In the genomic region with DNA sequence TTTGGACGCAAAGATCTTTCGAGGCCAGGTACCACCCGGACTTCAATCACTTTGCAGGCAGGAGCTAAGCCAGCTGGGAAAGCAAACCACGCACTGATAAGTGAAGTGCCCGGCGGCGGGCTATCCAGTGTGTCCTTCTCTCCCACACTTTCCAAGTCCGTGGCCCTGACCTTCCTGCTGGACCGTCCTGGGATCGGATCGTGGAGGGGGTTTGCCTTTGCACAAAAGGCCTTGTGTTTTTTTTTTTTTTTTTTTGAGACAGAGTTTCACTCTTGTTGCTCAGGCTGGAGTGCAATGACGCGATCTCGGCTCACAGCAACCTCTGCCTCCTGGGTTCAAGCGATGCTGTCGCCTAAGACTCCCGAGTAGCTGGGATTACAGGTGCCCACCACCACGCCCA, we compare ENCODE assay signal across 9 cellular contexts. TPM values are rescaled to one million over a fixed set of nuclear protein-coding genes. Genes with fewer than 3 reads are reported as not detected.
DNase-seq lines count a peak whose midpoint lies in the region; ATAC-seq, FAIRE-seq and TF ChIP-seq lines count a peak whose summit lies in the region.
"Not testable (repeated sequence)": the region's sequence is repeated elsewhere in the genome, so short reads cannot be mapped to it uniquely, and the experiment has no call there.
"Had no signal": no experiment of that assay in that cellular context is flagged by ENCODE, and none has a peak within 500 bp of the region (broad histone marks: within the 10 kb centered on the region; RNA-seq: fewer than 3 reads in every experiment).

No MANE protein-coding gene starts in this region.

- not testable (repeated sequence) for H3K4me2 ChIP-seq in HepG2 (ENCODE audit: low read depth, low read length)

- BruUV-seq in HepG2 (replicated peaks; lab: Mats Ljungman, UMichigan): not testable (repeated sequence)

- FAIRE-seq in GM12892 (lab: Jason Lieb, UNC): peak; percentile 83
- FAIRE-seq in HepG2 (lab: Jason Lieb, UNC): not testable (repeated sequence)

- not testable (repeated sequence) for DNase-seq in CD4-positive, CD25-positive, alpha-beta regulatory T cell; GM12892 (ENCODE audit: insufficient read length); activated CD4-positive, alpha-beta T cell treated with anti-CD3 and anti-CD28 coated beads, Interleukin-2, amount 10 ng/mL, durations not matched to agents 24 days and 14 days; activated naive CD4-positive, alpha-beta T cell treated with anti-CD3 and anti-CD28 coated beads, Interleukin-2, amount 10 ng/mL, durations not matched to agents 7 days and 5 days; HepG2 (ENCODE audit: low spot score)
- DNase-seq in testis: peak; percentile 70

- not testable (repeated sequence) for H2AFZ ChIP-seq in HepG2 (ENCODE audit: low read length)

- POLR2A ChIA-PET in HepG2 (lab: Yijun Ruan, JAX): not testable (repeated sequence)

- not testable (repeated sequence) for H3K9me3 ChIP-seq in CD4-positive, CD25-positive, alpha-beta regulatory T cell (ENCODE audit: control insufficient read depth in 2 of 2, low read length in 2 of 2); HepG2 (ENCODE audit: low read length); testis

- H3K27me3 Mint-ChIP-seq in CD4-positive, CD25-positive, alpha-beta regulatory T cell; activated CD4-positive, alpha-beta T cell treated with anti-CD3 and anti-CD28 coated beads, Interleukin-2, amount 10 ng/mL, durations not matched to agents 24 days and 14 days; activated naive CD4-positive, alpha-beta T cell treated with anti-CD3 and anti-CD28 coated beads, Interleukin-2, amount 10 ng/mL, durations not matched to agents 7 days and 5 days: not testable (repeated sequence)

- 59% methylated on average over 14 of the region's 18 CpGs for WGBS in HepG2 (ENCODE audit: low lambda C conversion rate)
- WGBS in testis, 2 donors: 26 to 29% methylated on average over 18 of the region's 18 CpGs

- not testable (repeated sequence) for ATAC-seq in CD4-positive, CD25-positive, alpha-beta regulatory T cell (ENCODE audit: low read depth in 2 of 2); HepG2

- not testable (repeated sequence) for H4K20me1 ChIP-seq in HepG2 (ENCODE audit: insufficient read depth, low read length)

- peaks cover 0 to 50% (median 11%) of the 10 kb centered on the region in 4 donors for H3K4me1 Mint-ChIP-seq in CD4-positive, CD25-positive, alpha-beta regulatory T cell
- peaks cover 28% of the 10 kb centered on the region for H3K4me1 Mint-ChIP-seq in activated CD4-positive, alpha-beta T cell treated with anti-CD3 and anti-CD28 coated beads, Interleukin-2, amount 10 ng/mL, durations not matched to agents 24 days and 14 days
- peaks cover 54% of the 10 kb centered on the region for H3K4me1 Mint-ChIP-seq in activated naive CD4-positive, alpha-beta T cell treated with anti-CD3 and anti-CD28 coated beads, Interleukin-2, amount 10 ng/mL, durations not matched to agents 7 days and 5 days

- H3K36me3 ChIP-seq in CD4-positive, CD25-positive, alpha-beta regulatory T cell (ENCODE audit: control insufficient read depth, insufficient read depth, low read length); HepG2 (replicated peaks in 1 of 2; ENCODE audit: control insufficient read depth in 1 of 2, insufficient read depth in 2 of 2, low read length in 2 of 2); testis (ENCODE audit: low read depth, missing control alignments): not testable (repeated sequence)

- peaks cover 13% of the 10 kb centered on the region for H3K36me3 Mint-ChIP-seq in CD4-positive, CD25-positive, alpha-beta regulatory T cell
- H3K36me3 Mint-ChIP-seq in activated CD4-positive, alpha-beta T cell treated with anti-CD3 and anti-CD28 coated beads, Interleukin-2, amount 10 ng/mL, durations not matched to agents 24 days and 14 days (ENCODE audit: low read depth): peaks cover 21% of the 10 kb centered on the region
- peaks cover 31% of the 10 kb centered on the region for H3K36me3 Mint-ChIP-seq in activated naive CD4-positive, alpha-beta T cell treated with anti-CD3 and anti-CD28 coated beads, Interleukin-2, amount 10 ng/mL, durations not matched to agents 7 days and 5 days

- not testable (repeated sequence) for H3K4me3 ChIP-seq in CD4-positive, CD25-positive, alpha-beta regulatory T cell (ENCODE audit: low read depth, low read length); HepG2 (replicated peaks in 1 of 3; ENCODE audit: insufficient read depth in 1 of 3, low read depth in 2 of 3, low read length in 3 of 3); testis

- CTCF ChIA-PET in activated naive CD4-positive, alpha-beta T cell treated with anti-CD3 and anti-CD28 coated beads, Interleukin-2, amount 10 ng/mL, durations not matched to agents 7 days and 5 days (lab: Charles Lee); HepG2 (lab: Yijun Ruan, JAX; ENCODE audit: low intra/inter-chr PET ratio, low total read pairs): not testable (repeated sequence)

- not testable (repeated sequence) for H3K79me2 ChIP-seq in HepG2 (ENCODE audit: insufficient read depth, low read length)

- not testable (repeated sequence) for H3K9ac ChIP-seq in HepG2 (ENCODE audit: insufficient read depth, low read depth, low read length)

- TF ChIP-seq POLR2A in GM12892 (IDR thresholded peaks at IDR 0.05; ENCODE audit: low read depth, low read length); HepG2 (IDR thresholded peaks at IDR 0.05; ENCODE audit: insufficient read depth in 1 of 2, low read depth in 2 of 2, low read length in 2 of 2); testis (IDR thresholded peaks at IDR 0.05): not testable (repeated sequence)

- not testable (repeated sequence) for TF ChIP-seq CTCF in HepG2 (CRISPR knock-in tag; IDR thresholded peaks at IDR 0.05); testis (IDR thresholded peaks at IDR 0.05)

- not testable (repeated sequence) for TF ChIP-seq EP300 in HepG2 (IDR thresholded peaks at IDR 0.05; ENCODE audit: low read depth in 2 of 2, low read length in 2 of 2); HepG2 (CRISPR knock-in tag; IDR thresholded peaks at IDR 0.05; ENCODE audit: borderline replicate concordance)

- not testable (repeated sequence) for TF ChIP-seq RAD21 in HepG2 (CRISPR knock-in tag; IDR thresholded peaks at IDR 0.05)

- H3K27me3 ChIP-seq in CD4-positive, CD25-positive, alpha-beta regulatory T cell (ENCODE audit: control insufficient read depth, insufficient read depth, low read length); HepG2 (ENCODE audit: control insufficient read depth in 1 of 2, insufficient read depth in 2 of 2, low read length in 2 of 2); testis: not testable (repeated sequence)

- not testable (repeated sequence) for H3K27ac Mint-ChIP-seq in CD4-positive, CD25-positive, alpha-beta regulatory T cell; activated CD4-positive, alpha-beta T cell treated with anti-CD3 and anti-CD28 coated beads, Interleukin-2, amount 10 ng/mL, durations not matched to agents 24 days and 14 days
- H3K27ac Mint-ChIP-seq in activated naive CD4-positive, alpha-beta T cell treated with anti-CD3 and anti-CD28 coated beads, Interleukin-2, amount 10 ng/mL, durations not matched to agents 7 days and 5 days: peak overlapping the region; percentile 67

- H3K4me1 ChIP-seq in CD4-positive, CD25-positive, alpha-beta regulatory T cell (ENCODE audit: control insufficient read depth, insufficient read depth, low read length, poor library complexity, severe bottlenecking): peaks cover 13% of the 10 kb centered on the region
- H3K4me1 ChIP-seq in HepG2 (ENCODE audit: insufficient read depth, low read length) (peaks cover 33% of the 10 kb centered on the region), testis (peaks cover 21% of the 10 kb centered on the region)

- not testable (repeated sequence) for H3K9me3 Mint-ChIP-seq in CD4-positive, CD25-positive, alpha-beta regulatory T cell; activated CD4-positive, alpha-beta T cell treated with anti-CD3 and anti-CD28 coated beads, Interleukin-2, amount 10 ng/mL, durations not matched to agents 24 days and 14 days; activated naive CD4-positive, alpha-beta T cell treated with anti-CD3 and anti-CD28 coated beads, Interleukin-2, amount 10 ng/mL, durations not matched to agents 7 days and 5 days

- intact Hi-C loops in activated CD4-positive, alpha-beta T cell treated with anti-CD3 and anti-CD28 coated beads, Interleukin-2, amount 10 ng/mL, durations not matched to agents 24 days and 14 days (cut with micrococcal nuclease); HepG2 (cut with micrococcal nuclease; ENCODE audit: unreplicated experiment); testis (cut with DNase I; ENCODE audit: low total_unique reads): not testable (repeated sequence)

- in situ Hi-C loops in HepG2 (cut with HindIII; ENCODE audit: extremely low pct_ligation_motif_present, low pct_unique_long_range_greater_than_20kb): not testable (repeated sequence)

- peak overlapping the region in 3 of 4 donors; percentile 8 to 52 (median 27) for H3K4me3 Mint-ChIP-seq in CD4-positive, CD25-positive, alpha-beta regulatory T cell
- H3K4me3 Mint-ChIP-seq in activated CD4-positive, alpha-beta T cell treated with anti-CD3 and anti-CD28 coated beads, Interleukin-2, amount 10 ng/mL, durations not matched to agents 24 days and 14 days: peak overlapping the region; percentile 7
- H3K4me3 Mint-ChIP-seq in activated naive CD4-positive, alpha-beta T cell treated with anti-CD3 and anti-CD28 coated beads, Interleukin-2, amount 10 ng/mL, durations not matched to agents 7 days and 5 days: peak overlapping the region; percentile 18

- H3K27ac ChIP-seq in CD4-positive, CD25-positive, alpha-beta regulatory T cell (ENCODE audit: insufficient read depth, low read length, poor library complexity, severe bottlenecking); HepG2 (ENCODE audit: extremely low read length, insufficient read depth, low read length): not testable (repeated sequence)
- peak overlapping the region; percentile 48 to 70 for H3K27ac ChIP-seq in testis

RNA-seq across cellular contexts. Expression of a gene that starts 2.4 kb away (rescaled TPM):
- total RNA-seq in CD4-positive, CD25-positive, alpha-beta regulatory T cell: 17.6 TPM
- polyA plus RNA-seq in CD4-positive, CD25-positive, alpha-beta regulatory T cell: 10 to 100 TPM in 2 of 4 donors, 1 to 10 TPM in 2; 7.8 to 18.4 (median 10.4) TPM
- polyA plus RNA-seq in GM12892 (2012; ENCODE audit: missing spikeins): 11.1 TPM
- 16.9 and 19.8 TPM in 2 replicates for total RNA-seq in activated CD4-positive, alpha-beta T cell treated with anti-CD3 and anti-CD28 coated beads, Interleukin-2, amount 10 ng/mL, durations not matched to agents 24 days and 14 days
- total RNA-seq in HepG2 (2016; rRNA removed; fragmentation: Illumina TruSeq; extraction: Trizol) (2.9 and 3.8 TPM in 2 replicates), testis (10 to 100 TPM; 26.8 to 30.5 TPM)
- total RNA-seq in HepG2 (2016; cell fraction: cytosol; rRNA removed; fragmentation: Illumina TruSeq; extraction: Trizol; ENCODE audit: low read depth): 1.4 and 1.7 TPM in 2 replicates
- total RNA-seq in HepG2 (2016; cell fraction: insoluble cytoplasmic fraction; rRNA removed; fragmentation: Illumina TruSeq; extraction: Trizol): 2.5 and 3.2 TPM in 2 replicates
- total RNA-seq in HepG2 (2016; cell fraction: membrane; rRNA removed; fragmentation: Illumina TruSeq; extraction: Trizol): 2.4 and 2.7 TPM in 2 replicates
- 2.2 and 2.7 TPM in 2 replicates for total RNA-seq in HepG2 (2016; cell fraction: nucleus; rRNA removed; fragmentation: Illumina TruSeq; extraction: Trizol)
- polyA plus RNA-seq in HepG2 (2011; rRNA removed) (2.7 and 3.7 TPM in 2 replicates), testis (ENCODE audit: insufficient read depth, low read depth, low replicate concordance) (19.0 TPM)
- polyA plus RNA-seq in HepG2 (2011; cell fraction: cytosol; rRNA removed): 2.5 and 3.1 TPM in 2 replicates
- polyA plus RNA-seq in HepG2 (2011; cell fraction: nucleus; rRNA removed): 2.8 and 2.9 TPM in 2 replicates
- 2.3 and 3.7 TPM in 2 replicates for polyA plus RNA-seq in HepG2 (2012)
- polyA plus RNA-seq in HepG2 (2016; cell fraction: cytosol; fragmentation: Illumina TruSeq; extraction: Trizol; ENCODE audit: low read depth): 0.87 and 1.3 TPM in 2 replicates
- 4.1 and 4.3 TPM in 2 replicates for polyA plus RNA-seq in HepG2 (2016; cell fraction: insoluble cytoplasmic fraction; fragmentation: Illumina TruSeq; extraction: Trizol; ENCODE audit: low read depth)
- 2.4 and 2.5 TPM in 2 replicates for polyA plus RNA-seq in HepG2 (2016; cell fraction: membrane; fragmentation: Illumina TruSeq; extraction: Trizol; ENCODE audit: low read depth)
- polyA plus RNA-seq in HepG2 (2016; cell fraction: nucleus; fragmentation: Illumina TruSeq; extraction: Trizol; ENCODE audit: insufficient read depth, low read depth): 2.7 and 3.3 TPM in 2 replicates
- polyA minus RNA-seq in HepG2 (2011; rRNA and poly(A)+ RNA removed; ENCODE audit: low replicate concordance): 0.51 and 24.4 TPM in 2 replicates
- polyA minus RNA-seq in HepG2 (2011; cell fraction: cytosol; rRNA and poly(A)+ RNA removed): 4.1 and 7.8 TPM in 2 replicates
- polyA minus RNA-seq in HepG2 (2011; cell fraction: nucleus; rRNA and poly(A)+ RNA removed): 6.4 and 12.6 TPM in 2 replicates

RNA-seq across cellular contexts. Expression of a gene that starts 22.1 kb away (rescaled TPM):
- 24.4 TPM for total RNA-seq in CD4-positive, CD25-positive, alpha-beta regulatory T cell
- polyA plus RNA-seq in CD4-positive, CD25-positive, alpha-beta regulatory T cell: 10 to 100 TPM; 14.4 to 24.7 (median 16.1) TPM
- polyA plus RNA-seq in GM12892 (2012; ENCODE audit: missing spikeins): 10.2 TPM
- total RNA-seq in activated CD4-positive, alpha-beta T cell treated with anti-CD3 and anti-CD28 coated beads, Interleukin-2, amount 10 ng/mL, durations not matched to agents 24 days and 14 days: 26.2 and 26.7 TPM in 2 replicates
- 0.21 and 0.24 TPM in 2 replicates for total RNA-seq in HepG2 (2016; rRNA removed; fragmentation: Illumina TruSeq; extraction: Trizol)
- 0.26 TPM in 1 of 2 replicates, not detected in the other for total RNA-seq in HepG2 (2016; cell fraction: cytosol; rRNA removed; fragmentation: Illumina TruSeq; extraction: Trizol; ENCODE audit: low read depth)
- total RNA-seq in HepG2 (2016; cell fraction: insoluble cytoplasmic fraction; rRNA removed; fragmentation: Illumina TruSeq; extraction: Trizol): 0.22 and 0.54 TPM in 2 replicates
- 0.25 and 0.28 TPM in 2 replicates for total RNA-seq in HepG2 (2016; cell fraction: membrane; rRNA removed; fragmentation: Illumina TruSeq; extraction: Trizol)
- 0.22 and 0.25 TPM in 2 replicates for total RNA-seq in HepG2 (2016; cell fraction: nucleus; rRNA removed; fragmentation: Illumina TruSeq; extraction: Trizol)
- polyA plus RNA-seq in HepG2 (2011; rRNA removed): 0.61 and 1.0 TPM in 2 replicates
- polyA plus RNA-seq in HepG2 (2011; cell fraction: cytosol; rRNA removed): 0.47 and 1.0 TPM in 2 replicates
- polyA plus RNA-seq in HepG2 (2011; cell fraction: nucleus; rRNA removed): 1.8 and 2.7 TPM in 2 replicates
- polyA plus RNA-seq in HepG2 (2012): 0.52 and 1.0 TPM in 2 replicates
- not detected in 2 replicates for polyA plus RNA-seq in HepG2 (2016; cell fraction: cytosol; fragmentation: Illumina TruSeq; extraction: Trizol; ENCODE audit: low read depth)
- polyA plus RNA-seq in HepG2 (2016; cell fraction: insoluble cytoplasmic fraction; fragmentation: Illumina TruSeq; extraction: Trizol; ENCODE audit: low read depth): 0.23 TPM in 1 of 2 replicates, not detected in the other
- polyA plus RNA-seq in HepG2 (2016; cell fraction: membrane; fragmentation: Illumina TruSeq; extraction: Trizol; ENCODE audit: low read depth): not detected in 2 replicates
- polyA plus RNA-seq in HepG2 (2016; cell fraction: nucleus; fragmentation: Illumina TruSeq; extraction: Trizol; ENCODE audit: insufficient read depth, low read depth): 0.73 and 2.3 TPM in 2 replicates
- 0.16 and 0.66 TPM in 2 replicates for polyA minus RNA-seq in HepG2 (2011; rRNA and poly(A)+ RNA removed; ENCODE audit: low replicate concordance)
- polyA minus RNA-seq in HepG2 (2011; cell fraction: cytosol; rRNA and poly(A)+ RNA removed): 0.97 and 1.5 TPM in 2 replicates
- polyA minus RNA-seq in HepG2 (2011; cell fraction: nucleus; rRNA and poly(A)+ RNA removed): 0.64 and 1.4 TPM in 2 replicates
- total RNA-seq in testis: 1 to 10 TPM; 6.2 to 6.4 TPM
- 3.7 TPM for polyA plus RNA-seq in testis (ENCODE audit: insufficient read depth, low read depth, low replicate concordance)

RNA-seq across cellular contexts. Expression of a gene that starts 29.0 kb away (rescaled TPM):
- total RNA-seq in CD4-positive, CD25-positive, alpha-beta regulatory T cell: 59.0 TPM
- polyA plus RNA-seq in CD4-positive, CD25-positive, alpha-beta regulatory T cell: 100 to 1,000 TPM in 2 of 4 donors, 10 to 100 TPM in 2; 87.5 to 146 (median 110) TPM
- 69.7 TPM for polyA plus RNA-seq in GM12892 (2012; ENCODE audit: missing spikeins)
- total RNA-seq in activated CD4-positive, alpha-beta T cell treated with anti-CD3 and anti-CD28 coated beads, Interleukin-2, amount 10 ng/mL, durations not matched to agents 24 days and 14 days: 73.6 and 74.8 TPM in 2 replicates
- total RNA-seq in HepG2 (2016; rRNA removed; fragmentation: Illumina TruSeq; extraction: Trizol) (8.9 and 10.8 TPM in 2 replicates), testis (10 to 100 TPM; 58.4 to 61.3 TPM)
- 1.9 and 2.3 TPM in 2 replicates for total RNA-seq in HepG2 (2016; cell fraction: cytosol; rRNA removed; fragmentation: Illumina TruSeq; extraction: Trizol; ENCODE audit: low read depth)
- 9.1 and 9.5 TPM in 2 replicates for total RNA-seq in HepG2 (2016; cell fraction: insoluble cytoplasmic fraction; rRNA removed; fragmentation: Illumina TruSeq; extraction: Trizol)
- 5.7 and 5.9 TPM in 2 replicates for total RNA-seq in HepG2 (2016; cell fraction: membrane; rRNA removed; fragmentation: Illumina TruSeq; extraction: Trizol)
- total RNA-seq in HepG2 (2016; cell fraction: nucleus; rRNA removed; fragmentation: Illumina TruSeq; extraction: Trizol): 3.8 and 5.4 TPM in 2 replicates
- polyA plus RNA-seq in HepG2 (2011; rRNA removed) (20.4 and 27.6 TPM in 2 replicates), testis (ENCODE audit: insufficient read depth, low read depth, low replicate concordance) (76.6 TPM)
- 20.1 and 23.3 TPM in 2 replicates for polyA plus RNA-seq in HepG2 (2011; cell fraction: cytosol; rRNA removed)
- 8.9 and 10.6 TPM in 2 replicates for polyA plus RNA-seq in HepG2 (2011; cell fraction: nucleus; rRNA removed)
- 17.1 and 44.0 TPM in 2 replicates for polyA plus RNA-seq in HepG2 (2012)
- polyA plus RNA-seq in HepG2 (2016; cell fraction: cytosol; fragmentation: Illumina TruSeq; extraction: Trizol; ENCODE audit: low read depth): 4.5 and 5.1 TPM in 2 replicates
- polyA plus RNA-seq in HepG2 (2016; cell fraction: insoluble cytoplasmic fraction; fragmentation: Illumina TruSeq; extraction: Trizol; ENCODE audit: low read depth): 20.9 and 22.5 TPM in 2 replicates
- 9.5 and 11.6 TPM in 2 replicates for polyA plus RNA-seq in HepG2 (2016; cell fraction: membrane; fragmentation: Illumina TruSeq; extraction: Trizol; ENCODE audit: low read depth)
- polyA plus RNA-seq in HepG2 (2016; cell fraction: nucleus; fragmentation: Illumina TruSeq; extraction: Trizol; ENCODE audit: insufficient read depth, low read depth): 13.5 TPM in 2 replicates
- 2.2 and 31.0 TPM in 2 replicates for polyA minus RNA-seq in HepG2 (2011; rRNA and poly(A)+ RNA removed; ENCODE audit: low replicate concordance)
- 11.6 and 14.5 TPM in 2 replicates for polyA minus RNA-seq in HepG2 (2011; cell fraction: cytosol; rRNA and poly(A)+ RNA removed)
- polyA minus RNA-seq in HepG2 (2011; cell fraction: nucleus; rRNA and poly(A)+ RNA removed): 4.6 and 5.6 TPM in 2 replicates

RNA-seq across cellular contexts. Expression of a gene that starts 34.0 kb away (rescaled TPM):
- 49.0 TPM for total RNA-seq in CD4-positive, CD25-positive, alpha-beta regulatory T cell
- 100 to 1,000 TPM in 1 of 4 donors, 10 to 100 TPM in 3; 51.0 to 105 (median 75.6) TPM for polyA plus RNA-seq in CD4-positive, CD25-positive, alpha-beta regulatory T cell
- 90.5 TPM for polyA plus RNA-seq in GM12892 (2012; ENCODE audit: missing spikeins)
- total RNA-seq in activated CD4-positive, alpha-beta T cell treated with anti-CD3 and anti-CD28 coated beads, Interleukin-2, amount 10 ng/mL, durations not matched to agents 24 days and 14 days: 47.2 and 48.5 TPM in 2 replicates
- total RNA-seq in HepG2 (2016; rRNA removed; fragmentation: Illumina TruSeq; extraction: Trizol) (2.7 and 3.2 TPM in 2 replicates), testis (10 to 100 TPM; 68.3 to 73.8 TPM)
- total RNA-seq in HepG2 (2016; cell fraction: cytosol; rRNA removed; fragmentation: Illumina TruSeq; extraction: Trizol; ENCODE audit: low read depth): 1.5 and 2.0 TPM in 2 replicates
- total RNA-seq in HepG2 (2016; cell fraction: insoluble cytoplasmic fraction; rRNA removed; fragmentation: Illumina TruSeq; extraction: Trizol): 2.0 and 3.4 TPM in 2 replicates
- total RNA-seq in HepG2 (2016; cell fraction: membrane; rRNA removed; fragmentation: Illumina TruSeq; extraction: Trizol): 2.8 and 3.4 TPM in 2 replicates
- total RNA-seq in HepG2 (2016; cell fraction: nucleus; rRNA removed; fragmentation: Illumina TruSeq; extraction: Trizol): 2.6 and 3.3 TPM in 2 replicates
- polyA plus RNA-seq in HepG2 (2011; rRNA removed) (4.1 and 5.7 TPM in 2 replicates), testis (ENCODE audit: insufficient read depth, low read depth, low replicate concordance) (56.4 TPM)
- polyA plus RNA-seq in HepG2 (2011; cell fraction: cytosol; rRNA removed): 3.7 and 4.8 TPM in 2 replicates
- polyA plus RNA-seq in HepG2 (2011; cell fraction: nucleus; rRNA removed): 4.2 and 5.2 TPM in 2 replicates
- 2.9 and 3.6 TPM in 2 replicates for polyA plus RNA-seq in HepG2 (2012)
- 0.94 and 1.5 TPM in 2 replicates for polyA plus RNA-seq in HepG2 (2016; cell fraction: cytosol; fragmentation: Illumina TruSeq; extraction: Trizol; ENCODE audit: low read depth)
- polyA plus RNA-seq in HepG2 (2016; cell fraction: insoluble cytoplasmic fraction; fragmentation: Illumina TruSeq; extraction: Trizol; ENCODE audit: low read depth): 2.4 TPM in 2 replicates
- 1.9 and 2.3 TPM in 2 replicates for polyA plus RNA-seq in HepG2 (2016; cell fraction: membrane; fragmentation: Illumina TruSeq; extraction: Trizol; ENCODE audit: low read depth)
- polyA plus RNA-seq in HepG2 (2016; cell fraction: nucleus; fragmentation: Illumina TruSeq; extraction: Trizol; ENCODE audit: insufficient read depth, low read depth): 3.0 and 4.1 TPM in 2 replicates
- 0.30 and 5.0 TPM in 2 replicates for polyA minus RNA-seq in HepG2 (2011; rRNA and poly(A)+ RNA removed; ENCODE audit: low replicate concordance)
- 1.5 and 1.9 TPM in 2 replicates for polyA minus RNA-seq in HepG2 (2011; cell fraction: cytosol; rRNA and poly(A)+ RNA removed)
- 4.2 and 7.7 TPM in 2 replicates for polyA minus RNA-seq in HepG2 (2011; cell fraction: nucleus; rRNA and poly(A)+ RNA removed)
- polyA plus RNA-seq: A549 had no signal

RNA-seq across cellular contexts. Expression of a gene that starts 54.0 kb away (rescaled TPM):
- total RNA-seq in CD4-positive, CD25-positive, alpha-beta regulatory T cell: 4.9 TPM
- polyA plus RNA-seq in CD4-positive, CD25-positive, alpha-beta regulatory T cell: 1 to 10 TPM; 1.7 to 7.8 (median 2.2) TPM
- 15.6 TPM for polyA plus RNA-seq in GM12892 (2012; ENCODE audit: missing spikeins)
- total RNA-seq in activated CD4-positive, alpha-beta T cell treated with anti-CD3 and anti-CD28 coated beads, Interleukin-2, amount 10 ng/mL, durations not matched to agents 24 days and 14 days: 5.8 and 7.6 TPM in 2 replicates
- total RNA-seq in HepG2 (2016; rRNA removed; fragmentation: Illumina TruSeq; extraction: Trizol) (0.31 and 1.0 TPM in 2 replicates), testis (1 to 10 TPM; 3.5 to 5.2 TPM)
- not detected in 2 replicates for total RNA-seq in HepG2 (2016; cell fraction: cytosol; rRNA removed; fragmentation: Illumina TruSeq; extraction: Trizol; ENCODE audit: low read depth)
- total RNA-seq in HepG2 (2016; cell fraction: insoluble cytoplasmic fraction; rRNA removed; fragmentation: Illumina TruSeq; extraction: Trizol): 0.25 and 0.32 TPM in 2 replicates
- 0.37 and 0.38 TPM in 2 replicates for total RNA-seq in HepG2 (2016; cell fraction: membrane; rRNA removed; fragmentation: Illumina TruSeq; extraction: Trizol)
- not detected in 2 replicates for total RNA-seq in HepG2 (2016; cell fraction: nucleus; rRNA removed; fragmentation: Illumina TruSeq; extraction: Trizol)
- polyA plus RNA-seq in HepG2 (2011; rRNA removed) (0.18 and 0.20 TPM in 2 replicates), testis (ENCODE audit: insufficient read depth, low read depth, low replicate concordance) (3.6 TPM)
- 0.08 and 0.13 TPM in 2 replicates for polyA plus RNA-seq in HepG2 (2011; cell fraction: cytosol; rRNA removed)
- not detected in 2 replicates for polyA plus RNA-seq in HepG2 (2011; cell fraction: nucleus; rRNA removed)
- polyA plus RNA-seq in HepG2 (2012): not detected in 2 replicates
- polyA plus RNA-seq in HepG2 (2016; cell fraction: cytosol; fragmentation: Illumina TruSeq; extraction: Trizol; ENCODE audit: low read depth): 0.17 TPM in 1 of 2 replicates, not detected in the other
- polyA plus RNA-seq in HepG2 (2016; cell fraction: insoluble cytoplasmic fraction; fragmentation: Illumina TruSeq; extraction: Trizol; ENCODE audit: low read depth): 0.46 and 0.52 TPM in 2 replicates
- polyA plus RNA-seq in HepG2 (2016; cell fraction: membrane; fragmentation: Illumina TruSeq; extraction: Trizol; ENCODE audit: low read depth): 0.27 and 0.29 TPM in 2 replicates
- not detected in 2 replicates for polyA plus RNA-seq in HepG2 (2016; cell fraction: nucleus; fragmentation: Illumina TruSeq; extraction: Trizol; ENCODE audit: insufficient read depth, low read depth)
- polyA minus RNA-seq in HepG2 (2011; rRNA and poly(A)+ RNA removed; ENCODE audit: low replicate concordance): 0.16 TPM in 2 replicates
- polyA minus RNA-seq in HepG2 (2011; cell fraction: cytosol; rRNA and poly(A)+ RNA removed): not detected in 2 replicates
- polyA minus RNA-seq in HepG2 (2011; cell fraction: nucleus; rRNA and poly(A)+ RNA removed): not detected in 2 replicates
- total RNA-seq: Calu3, Daoy had no signal
